Comparison of ENCODE assay signal across 8 cellular contexts in genomic region chr5:32174011-32174866, GRCh38. TPM values are rescaled to one million over a fixed set of nuclear protein-coding genes. Genes with fewer than 3 reads are reported as not detected.
DNase-seq lines count a peak whose midpoint lies in the region; ATAC-seq lines count a peak whose summit lies in the region.

Gene GOLPH3 (minus strand): TSS chr5:32174319. CDS start chr5:32174034, 285 bp downstream.

- ATAC-seq in GM21367 (IDR thresholded peaks at IDR 0.05; ENCODE audit: unreplicated experiment), result peak; percentile 76

- H3K14ac ChIP-seq in mesenchymal stem cell (ENCODE audit: low read length in 2 of 2), result peak within 1 kb of the TSS; percentile 96 to 100

- H3K4me1 ChIP-seq in effector memory CD4-positive, alpha-beta T cell (ENCODE audit: control insufficient read depth, insufficient read depth, low read length, poor library complexity, severe bottlenecking), result peaks cover 8% of the 10 kb centered on the region
- peaks cover 1% of the 10 kb centered on the region for H3K4me1 ChIP-seq in mesenchymal stem cell (ENCODE audit: control insufficient read depth, insufficient read depth, low read depth, low read length)

- H3K4ac ChIP-seq in mesenchymal stem cell (ENCODE audit: low read depth in 1 of 2, low read length in 2 of 2), result peak within 1 kb of the TSS; percentile 100

- H2BK5ac ChIP-seq in mesenchymal stem cell (ENCODE audit: low read depth, low read length, poor library complexity, severe bottlenecking), result peak within 1 kb of the TSS; percentile 98

- H3K79me1 ChIP-seq in mesenchymal stem cell (replicated peaks; ENCODE audit: low read length, poor library complexity, severe bottlenecking), result peaks cover 2% of the 10 kb centered on the region

- peak within 1 kb of the TSS; percentile 79 for H2AFZ ChIP-seq in mesenchymal stem cell (ENCODE audit: low read depth, low read length)

- H2BK15ac ChIP-seq in mesenchymal stem cell (ENCODE audit: low read depth, poor library complexity, severe bottlenecking), result peak within 1 kb of the TSS; percentile 100

- no peaks in the 10 kb centered on the region for H3K27me3 ChIP-seq in effector memory CD4-positive, alpha-beta T cell (replicated peaks; ENCODE audit: control insufficient read depth, insufficient read depth, low read length, poor library complexity, severe bottlenecking)
- no peaks in the 10 kb centered on the region for H3K27me3 ChIP-seq in mesenchymal stem cell (ENCODE audit: control insufficient read depth in 1 of 2, insufficient read depth in 1 of 2, low read length in 2 of 2)

- H3K23ac ChIP-seq in mesenchymal stem cell (ENCODE audit: low read length in 2 of 2), result peak within 1 kb of the TSS; percentile 62 to 98

- peak within 1 kb of the TSS; percentile 83 for H3K4me3 ChIP-seq in effector memory CD4-positive, alpha-beta T cell (ENCODE audit: insufficient read depth, low read depth, low read length, poor library complexity, severe bottlenecking)
- H3K4me3 ChIP-seq in mesenchymal stem cell (ENCODE audit: insufficient read depth in 1 of 2, low read depth in 1 of 2, low read length in 2 of 2), result peak within 1 kb of the TSS; percentile 90 to 100

- H3K4me2 ChIP-seq in mesenchymal stem cell (ENCODE audit: low read length, poor library complexity, severe bottlenecking), result peak within 1 kb of the TSS; percentile 83

- H3K9ac ChIP-seq in mesenchymal stem cell (ENCODE audit: low read length), result peak within 1 kb of the TSS; percentile 99

- CTCF ChIA-PET in activated CD8-positive, alpha-beta memory T cell treated with anti-CD3 and anti-CD28 coated beads for 36 hours (lab: Charles Lee), result interaction anchor here (0.8 kb wide), 1 partner anchor 642 kb away, joined by 3 read pairs; the partner anchor contains the start of genes C5orf22 and DROSHA

- H4K8ac ChIP-seq in mesenchymal stem cell (ENCODE audit: low read length), result peak within 1 kb of the TSS; percentile 100

- H2AK5ac ChIP-seq in mesenchymal stem cell (ENCODE audit: low read length, severe bottlenecking), result peak within 1 kb of the TSS; percentile 77

- H2BK12ac ChIP-seq in mesenchymal stem cell (ENCODE audit: low read length in 2 of 2), result peak within 1 kb of the TSS; percentile 73 to 94

- H2BK120ac ChIP-seq in mesenchymal stem cell (ENCODE audit: low read depth, low read length), result peak within 1 kb of the TSS; percentile 95

- H3K36me3 ChIP-seq in effector memory CD4-positive, alpha-beta T cell (ENCODE audit: control insufficient read depth, insufficient read depth, low read length), result peaks cover 3% of the 10 kb centered on the region
- peaks cover 0 to 22% of the 10 kb centered on the region in 2 experiments for H3K36me3 ChIP-seq in mesenchymal stem cell (ENCODE audit: control insufficient read depth in 1 of 2, insufficient read depth in 2 of 2, low read depth in 1 of 2, low read length in 2 of 2)

- H3K9me3 ChIP-seq in effector memory CD4-positive, alpha-beta T cell (ENCODE audit: control insufficient read depth, low read length), result no peaks in the 10 kb centered on the region
- H3K9me3 ChIP-seq in mesenchymal stem cell (ENCODE audit: control insufficient read depth, low read length), result no peaks in the 10 kb centered on the region

- peak within 1 kb of the TSS; percentile 97 for H3K27ac ChIP-seq in effector memory CD4-positive, alpha-beta T cell (ENCODE audit: insufficient read depth, low read length, poor library complexity, severe bottlenecking)
- peak within 1 kb of the TSS; percentile 90 for H3K27ac ChIP-seq in mesenchymal stem cell (ENCODE audit: low read length, poor library complexity, severe bottlenecking)

- POLR2A ChIA-PET in activated CD8-positive, alpha-beta memory T cell treated with anti-CD3 and anti-CD28 coated beads for 36 hours (lab: Charles Lee), result interaction anchor here (0.9 to 1.1 kb wide), 4 partner anchors 9 to 37 kb away, joined by 3 to 6 read pairs (median 3); no protein-coding TSS in a partner anchor

- WGBS in mesenchymal stem cell, result under 1% methylated on average over 68 of the region's 85 CpGs

- peak within 1 kb of the TSS; percentile 99 for H4K91ac ChIP-seq in mesenchymal stem cell (ENCODE audit: low read length)

- DNase-seq in COLO668 (lab: John Stamatoyannopoulos, UW; ENCODE audit: unreplicated experiment), result peak; percentile 98
- DNase-seq in HT1080 (ENCODE audit: low read depth), result peak; percentile 89
- peak; percentile 99 for DNase-seq in NOMO-1 (lab: John Stamatoyannopoulos, UW; ENCODE audit: unreplicated experiment in 2 of 2)
- peak; percentile 82 to 88 (median 83) for DNase-seq in effector memory CD4-positive, alpha-beta T cell
- DNase-seq in mesenchymal stem cell, result peak; percentile 92
- peak; percentile 88 for DNase-seq in stimulated activated CD8-positive, alpha-beta memory T cell treated with anti-CD3 and anti-CD28 coated beads, Interleukin-12 subunit alpha, Interleukin-12 subunit beta, amount 100 ng/mL, for 24 hours (ENCODE audit: extremely low read depth)

- H3K18ac ChIP-seq in mesenchymal stem cell (ENCODE audit: low read depth in 1 of 2, low read length in 2 of 2), result peak within 1 kb of the TSS; percentile 100

RNA-seq across cellular contexts. Expression of gene GOLPH3, which starts in this region (rescaled TPM):
- 44.5 and 51.7 TPM in 2 replicates for total RNA-seq in HT1080 (2014; rRNA removed; shearing (Covaris generic))
- polyA plus RNA-seq in HT1080 (2015; cell fraction: cytosol; rRNA removed), result 58.5 and 62.3 TPM in 2 replicates
- polyA plus RNA-seq in HT1080 (2015; cell fraction: nucleus; rRNA removed), result 30.1 and 30.3 TPM in 2 replicates
- total RNA-seq in activated CD8-positive, alpha-beta memory T cell treated with anti-CD3 and anti-CD28 coated beads for 36 hours, result 100 to 1,000 TPM in 1 of 2 experiments, 10 to 100 TPM in 1; 99.3 to 101 TPM
- 85.7 TPM for polyA plus RNA-seq in mesenchymal stem cell (2013, experiment 1 of 2)
- polyA plus RNA-seq in mesenchymal stem cell (2013, experiment 2 of 2), result 89.2 TPM

Comparison
In these comparisons a context has a peak if more than half of its experiments do, and no peak if none do; other contexts are left out.
1. Peak in every context shown above with its lines: DNase-seq, ATAC-seq, H3K4me3 ChIP-seq and H3K27ac ChIP-seq.